Comparison of ENCODE assay signal across 9 cellular contexts in the genomic region with DNA sequence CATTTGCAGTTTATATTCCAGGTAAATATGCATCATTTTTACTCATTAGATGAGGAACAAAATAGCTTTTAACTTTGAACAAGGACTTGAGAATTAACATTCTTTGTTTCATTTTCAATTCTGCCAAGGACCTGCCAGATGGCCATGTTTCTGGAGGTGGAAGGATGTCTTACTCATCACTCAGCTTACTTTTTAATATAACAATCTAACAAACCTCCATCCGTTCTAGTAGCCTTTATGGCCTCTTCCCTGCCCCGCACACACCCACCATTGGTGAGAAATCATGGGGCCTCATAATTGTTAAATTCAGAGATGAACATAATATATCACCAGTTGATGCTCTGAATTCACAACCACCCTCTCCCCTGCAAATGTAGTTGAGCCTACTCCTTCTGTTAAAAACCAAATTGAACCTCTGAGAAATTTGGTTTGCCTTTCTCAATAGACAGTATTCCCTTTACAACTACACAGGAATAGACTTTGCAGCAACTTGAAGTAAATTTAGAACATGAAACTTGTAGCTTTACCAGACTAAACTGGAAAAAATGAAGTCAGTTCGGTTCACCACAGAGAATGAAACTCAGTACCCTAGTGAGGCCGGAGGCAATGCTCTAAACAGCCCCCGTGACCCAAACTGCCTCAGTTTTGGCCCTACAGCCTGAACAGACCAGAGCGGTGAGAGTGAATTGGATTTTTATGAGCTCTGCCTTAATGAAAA. TPM values are rescaled to one million over a fixed set of nuclear protein-coding genes. Genes with fewer than 3 reads are reported as not detected.
DNase-seq lines count a peak whose midpoint lies in the region; ATAC-seq and TF ChIP-seq lines count a peak whose summit lies in the region.
"Had no signal": no experiment of that assay in that cellular context is flagged by ENCODE, and none has a peak within 500 bp of the region (broad histone marks: within the 10 kb centered on the region; RNA-seq: fewer than 3 reads in every experiment).

No MANE protein-coding gene starts in this region.

- H3K4me3 ChIP-seq in OCI-LY3 (ENCODE audit: low read length) (peak overlapping the region; percentile 22; the same call in 1 of the 2 replicates), heart right ventricle (no peak overlapping the region)

- H3K79me2 ChIP-seq in OCI-LY3 (ENCODE audit: low read length), result no peaks in the 10 kb centered on the region

- no peaks in the 10 kb centered on the region for H3K9me3 Mint-ChIP-seq in activated CD4-positive, alpha-beta T cell treated with anti-CD3 and anti-CD28 coated beads, Interleukin-2, amount 10 ng/mL, durations not matched to agents 7 days and 5 days
- no peaks in the 10 kb centered on the region for H3K9me3 Mint-ChIP-seq in stimulated activated naive B cell treated with anti-CD40 and anti-IgM and Interleukin-4, amounts not matched to agents 10 μg/mL and 1 μg/mL and 100 μg/mL, for 72 hours

- peak overlapping the region; percentile 84 for H3K27ac Mint-ChIP-seq in activated CD4-positive, alpha-beta T cell treated with anti-CD3 and anti-CD28 coated beads, Interleukin-2, amount 10 ng/mL, durations not matched to agents 7 days and 5 days
- H3K27ac Mint-ChIP-seq in stimulated activated naive B cell treated with anti-CD40 and anti-IgM and Interleukin-4, amounts not matched to agents 10 μg/mL and 1 μg/mL and 100 μg/mL, for 72 hours, result peak overlapping the region; percentile 63

- no peaks in the 10 kb centered on the region for H3K27me3 Mint-ChIP-seq in activated CD4-positive, alpha-beta T cell treated with anti-CD3 and anti-CD28 coated beads, Interleukin-2, amount 10 ng/mL, durations not matched to agents 7 days and 5 days
- no peaks in the 10 kb centered on the region for H3K27me3 Mint-ChIP-seq in stimulated activated naive B cell treated with anti-CD40 and anti-IgM and Interleukin-4, amounts not matched to agents 10 μg/mL and 1 μg/mL and 100 μg/mL, for 72 hours

- no peaks in the 10 kb centered on the region for H3K36me3 ChIP-seq in OCI-LY3 (replicated peaks; ENCODE audit: low read depth, low read length)
- H3K36me3 ChIP-seq in heart right ventricle, result no peaks in the 10 kb centered on the region

- CTCF ChIA-PET in activated CD4-positive, alpha-beta T cell treated with anti-CD3 and anti-CD28 coated beads, Interleukin-2, amount 10 ng/mL, durations not matched to agents 7 days and 5 days (lab: Charles Lee), result no interaction called here

- peaks cover 19% of the 10 kb centered on the region for H3K4me1 ChIP-seq in OCI-LY3 (ENCODE audit: low read length)
- no peaks in the 10 kb centered on the region for H3K4me1 ChIP-seq in heart right ventricle

- H3K9me3 ChIP-seq in OCI-LY3 (ENCODE audit: insufficient read depth, low read length) (no peaks in the 10 kb centered on the region), heart right ventricle (no peaks in the 10 kb centered on the region)
- H3K9me3 ChIP-seq: SK-N-SH had no signal

- no peaks in the 10 kb centered on the region for H4K20me1 ChIP-seq in OCI-LY3 (ENCODE audit: insufficient read depth, low read length)

- peak overlapping the region; percentile 8 for H2AFZ ChIP-seq in OCI-LY3 (ENCODE audit: low read depth, low read length)

- H3K4me3 Mint-ChIP-seq in activated CD4-positive, alpha-beta T cell treated with anti-CD3 and anti-CD28 coated beads, Interleukin-2, amount 10 ng/mL, durations not matched to agents 7 days and 5 days, result peak overlapping the region; percentile 12
- H3K4me3 Mint-ChIP-seq in stimulated activated naive B cell treated with anti-CD40 and anti-IgM and Interleukin-4, amounts not matched to agents 10 μg/mL and 1 μg/mL and 100 μg/mL, for 72 hours, result no peak overlapping the region

- intact Hi-C loops in heart right ventricle (cut with DNase I), result no loop called here

- no peak overlapping the region for H3K9ac ChIP-seq in OCI-LY3 (ENCODE audit: low read length)
- H3K9ac ChIP-seq: SK-N-SH had no signal

- DNase-seq in activated CD4-positive, alpha-beta T cell treated with anti-CD3 and anti-CD28 coated beads, Interleukin-2, amount 10 ng/mL, durations not matched to agents 7 days and 5 days, result no peak
- no peak for DNase-seq in activated CD4-positive, alpha-beta T cell treated with anti-CD3 and anti-CD28 coated beads for 1 hour
- DNase-seq in stimulated activated naive B cell treated with anti-CD40 and anti-IgM and Interleukin-4, amounts not matched to agents 10 μg/mL and 1 μg/mL and 100 μg/mL, for 72 hours, result no peak
- DNase-seq in heart right ventricle (no peak), NCI-H128 (lab: John Stamatoyannopoulos, UW; ENCODE audit: unreplicated experiment) (no peak), NK-92 (lab: John Stamatoyannopoulos, UW; ENCODE audit: unreplicated experiment) (no peak)
- DNase-seq: SK-N-SH had no signal

- ATAC-seq in HG02623 (IDR thresholded peaks at IDR 0.05; ENCODE audit: unreplicated experiment), result peak; percentile 93
- peak; percentile 44 to 71 for ATAC-seq in stimulated activated naive B cell treated with anti-CD40 and anti-IgM and Interleukin-4, amounts not matched to agents 10 μg/mL and 1 μg/mL and 100 μg/mL, for 72 hours (replicated peaks)
- ATAC-seq in heart right ventricle, result no peak

- POLR2A ChIA-PET in activated CD4-positive, alpha-beta T cell treated with anti-CD3 and anti-CD28 coated beads, Interleukin-2, amount 10 ng/mL, durations not matched to agents 7 days and 5 days (lab: Charles Lee), result no interaction called here

- peak overlapping the region; percentile 55 for H3K4me2 ChIP-seq in OCI-LY3 (ENCODE audit: low read length)
- H3K4me2 ChIP-seq: SK-N-SH had no signal

- H3K27ac ChIP-seq in OCI-LY3 (ENCODE audit: low read length) (peak overlapping the region; percentile 33; the same call in 1 of the 2 replicates), heart right ventricle (peak overlapping the region in 1 of 10 donors; percentile 3)

- H3K36me3 Mint-ChIP-seq in activated CD4-positive, alpha-beta T cell treated with anti-CD3 and anti-CD28 coated beads, Interleukin-2, amount 10 ng/mL, durations not matched to agents 7 days and 5 days (ENCODE audit: low read depth), result no peaks in the 10 kb centered on the region
- H3K36me3 Mint-ChIP-seq in stimulated activated naive B cell treated with anti-CD40 and anti-IgM and Interleukin-4, amounts not matched to agents 10 μg/mL and 1 μg/mL and 100 μg/mL, for 72 hours, result no peaks in the 10 kb centered on the region

- H3K27me3 ChIP-seq in OCI-LY3 (ENCODE audit: low read depth, low read length) (no peaks in the 10 kb centered on the region), heart right ventricle (peaks cover 0 to 22% (median 0%) of the 10 kb centered on the region in 7 donors)

- H3K4me1 Mint-ChIP-seq in activated CD4-positive, alpha-beta T cell treated with anti-CD3 and anti-CD28 coated beads, Interleukin-2, amount 10 ng/mL, durations not matched to agents 7 days and 5 days, result peaks cover 10% of the 10 kb centered on the region
- peaks cover 5 to 6% of the 10 kb centered on the region in 2 donors for H3K4me1 Mint-ChIP-seq in stimulated activated naive B cell treated with anti-CD40 and anti-IgM and Interleukin-4, amounts not matched to agents 10 μg/mL and 1 μg/mL and 100 μg/mL, for 72 hours

- WGBS in heart right ventricle, 2 donors, result 71 to 86% methylated on average over 6 of the region's 6 CpGs

- TF ChIP-seq CTCF in OCI-LY3 (IDR thresholded peaks at IDR 0.05; ENCODE audit: low read depth, low read length), result no peak
- TF ChIP-seq CTCF in heart right ventricle (IDR thresholded peaks at IDR 0.05), result no peak

RNA-seq across cellular contexts. Expression of a gene that starts 50.1 kb away (rescaled TPM):
- total RNA-seq in activated CD4-positive, alpha-beta T cell treated with anti-CD3 and anti-CD28 coated beads, Interleukin-2, amount 10 ng/mL, durations not matched to agents 7 days and 5 days, result 10 to 100 TPM; 34.5 to 40.4 TPM
- 10 to 100 TPM; 28.3 to 69.4 (median 52.1) TPM for total RNA-seq in heart right ventricle
- polyA plus RNA-seq in heart right ventricle, result 10 to 100 TPM; 12.7 to 27.0 TPM

Comparison
In these comparisons a context has a peak if more than half of its experiments do, and no peak if none do; other contexts are left out.
1. ATAC-seq: peak in HG02623 (single experiment) and stimulated activated naive B cell treated with anti-CD40 and anti-IgM and Interleukin-4, amounts not matched to agents 10 μg/mL and 1 μg/mL and 100 μg/mL, for 72 hours (2 of 2); none in heart right ventricle (0 of 8).